In genomic region chr20:57573176-57573575, GRCh38 we compare ENCODE assay signal across 21 cellular contexts. TPM values are rescaled to one million over a fixed set of nuclear protein-coding genes. Genes with fewer than 3 reads are reported as not detected.
A peak's percentile ranks its signal among the peaks of the same experiment; 100 is the strongest.
DNase-seq lines count a peak whose midpoint lies in the region; ATAC-seq, FAIRE-seq and TF ChIP-seq lines count a peak whose summit lies in the region.
"Had no signal": no experiment of that assay in that cellular context is flagged by ENCODE, and none has a peak within 500 bp of the region (broad histone marks: within the 10 kb centered on the region; RNA-seq: fewer than 3 reads in every experiment).

No MANE protein-coding gene starts in this region.

- no peaks in the 10 kb centered on the region for H3K36me3 Mint-ChIP-seq in brain
- H3K36me3 Mint-ChIP-seq: CD8-positive, alpha-beta memory T cell had no signal

- H3K4me1 Mint-ChIP-seq in brain: peaks cover 25% of the 10 kb centered on the region
- H3K4me1 Mint-ChIP-seq: CD8-positive, alpha-beta memory T cell had no signal

- H3K4me3 Mint-ChIP-seq in brain: peak overlapping the region in 1 of 5 experiments; percentile 41

- H3K9ac ChIP-seq in BLaER1 (no peak overlapping the region), kidney (ENCODE audit: low read length in 2 of 2) (no peak overlapping the region)

- intact Hi-C loops in kidney (cut with DNase I) (no loop called here), left colon (cut with DNase I, micrococcal nuclease) (no loop called here)

- peaks cover under 1% of the 10 kb centered on the region; the same call in 1 of the 2 replicates for H3K27me3 ChIP-seq in BLaER1

- H3K27ac ChIP-seq in BLaER1: no peak overlapping the region
- no peak overlapping the region for H3K27ac ChIP-seq in kidney (ENCODE audit: low read depth in 2 of 2, low read length in 2 of 2)
- H3K27ac ChIP-seq: PC-9 had no signal

- no peaks in the 10 kb centered on the region for H4K20me1 ChIP-seq in BLaER1

- no peak for FAIRE-seq in kidney (lab: Jason Lieb, UNC)
- FAIRE-seq: D721Med, G401.6, GM12878 had no signal

- H3K9me3 Mint-ChIP-seq in brain: peaks cover 0 to 3% (median 0%) of the 10 kb centered on the region in 5 experiments
- H3K9me3 Mint-ChIP-seq: CD8-positive, alpha-beta memory T cell had no signal

- H3K36me3 ChIP-seq in BLaER1: no peaks in the 10 kb centered on the region
- no peaks in the 10 kb centered on the region for H3K36me3 ChIP-seq in kidney (ENCODE audit: control insufficient read depth in 1 of 2, insufficient read depth in 2 of 2, low read length in 2 of 2)
- H3K36me3 ChIP-seq: HAP-1 had no signal

- TF ChIP-seq CTCF in brain (conservative IDR thresholded peaks at IDR 0.05) (no peak), kidney (IDR thresholded peaks at IDR 0.05; ENCODE audit: borderline replicate concordance, extremely low read depth, insufficient read depth) (no peak)

- H3K4me3 ChIP-seq in BLaER1 (no peak overlapping the region), kidney (ENCODE audit: low read length in 2 of 2) (no peak overlapping the region)
- H3K4me3 ChIP-seq: GM12878, HAP-1, PC-9 had no signal

- DNase-seq in NCI-H1436 (lab: John Stamatoyannopoulos, UW) (peak; percentile 22), kidney (peak; percentile 64), DMS114 treated with DMSO at 0.1 percent for 48 hours (lab: John Stamatoyannopoulos, UW; ENCODE audit: unreplicated experiment) (no peak), medulla oblongata (ENCODE audit: extremely low spot score) (no peak), NCI-H2081 treated with DMSO at 0.1 percent for 48 hours (lab: John Stamatoyannopoulos, UW) (no peak), left colon (no peak)
- DNase-seq: 8988T; CD8-positive, alpha-beta memory T cell; IMR-90; NCI-H1105 treated with DMSO at 0.1 percent for 48 hours; NCI-H82; PC-9 had no signal

- H3K4me2 ChIP-seq in BLaER1: peak overlapping the region; percentile 16
- H3K4me2 ChIP-seq: PC-9 had no signal

- peaks cover 15% of the 10 kb centered on the region for H3K4me1 ChIP-seq in BLaER1
- peaks cover 12 to 14% of the 10 kb centered on the region in 2 donors for H3K4me1 ChIP-seq in kidney (ENCODE audit: control insufficient read depth in 1 of 2, insufficient read depth in 1 of 2, low read depth in 1 of 2, low read length in 2 of 2)
- H3K4me1 ChIP-seq: HAP-1 had no signal

- H3K27ac Mint-ChIP-seq in brain: peak overlapping the region in 3 of 5 experiments; percentile 11 to 59 (median 57)

- H3K27me3 Mint-ChIP-seq in brain: peaks cover 4% of the 10 kb centered on the region

- no peak for ATAC-seq in left colon
- ATAC-seq: GM12878 had no signal

- no peaks in the 10 kb centered on the region for H3K9me3 ChIP-seq in BLaER1
- no peaks in the 10 kb centered on the region for H3K9me3 ChIP-seq in kidney (ENCODE audit: control insufficient read depth in 1 of 2, low read length in 2 of 2)
- H3K9me3 ChIP-seq: HAP-1 had no signal

RNA-seq across cellular contexts. Expression of gene PCK1, which starts 12.3 kb away (rescaled TPM):
- polyA plus RNA-seq in brain (ENCODE audit: insufficient read depth, low read depth, low replicate concordance) (0.70 TPM), kidney (ENCODE audit: insufficient read depth, low read depth, low replicate concordance) (551 TPM)
- total RNA-seq in kidney (29.7 TPM), left colon (100 to 1,000 TPM; 214 to 328 TPM)
- total RNA-seq: CD8-positive, alpha-beta memory T cell; IMR-90; PC-9 had no signal
- polyA plus RNA-seq: BJ; CD8-positive, alpha-beta memory T cell; IMR-90 had no signal

RNA-seq across cellular contexts. Expression of gene ZBP1, which starts 47.0 kb away (rescaled TPM):
- not detected for polyA plus RNA-seq in brain (ENCODE audit: insufficient read depth, low read depth, low replicate concordance)
- 3.7 TPM for total RNA-seq in kidney
- polyA plus RNA-seq in kidney (ENCODE audit: insufficient read depth, low read depth, low replicate concordance): not detected
- 1 to 10 TPM; 4.0 to 6.8 TPM for total RNA-seq in left colon
- total RNA-seq: IMR-90, NCI-H460, PC-9, SK-MEL-5 had no signal
- polyA plus RNA-seq: BJ, IMR-90 had no signal

RNA-seq across cellular contexts. Expression of gene CTCFL, which starts 48.2 kb away (rescaled TPM):
- polyA plus RNA-seq in brain (ENCODE audit: insufficient read depth, low read depth, low replicate concordance): not detected
- not detected for total RNA-seq in kidney
- polyA plus RNA-seq in kidney (ENCODE audit: insufficient read depth, low read depth, low replicate concordance): not detected
- total RNA-seq in left colon: not detected
- total RNA-seq: CD8-positive, alpha-beta memory T cell; IMR-90; NCI-H460; PC-9 had no signal
- polyA plus RNA-seq: BJ; CD8-positive, alpha-beta memory T cell; IMR-90 had no signal

Comparison
In these comparisons a context has a peak if more than half of its experiments do, and no peak if none do; other contexts are left out.
1. DNase-seq: peak in NCI-H1436 (single experiment) and kidney (single experiment); none in DMS114 treated with DMSO at 0.1 percent for 48 hours (single experiment), medulla oblongata (single experiment), NCI-H2081 treated with DMSO at 0.1 percent for 48 hours (single experiment) and left colon (0 of 2).